ENCODE assay signal across 22 cellular contexts in the genomic region with DNA sequence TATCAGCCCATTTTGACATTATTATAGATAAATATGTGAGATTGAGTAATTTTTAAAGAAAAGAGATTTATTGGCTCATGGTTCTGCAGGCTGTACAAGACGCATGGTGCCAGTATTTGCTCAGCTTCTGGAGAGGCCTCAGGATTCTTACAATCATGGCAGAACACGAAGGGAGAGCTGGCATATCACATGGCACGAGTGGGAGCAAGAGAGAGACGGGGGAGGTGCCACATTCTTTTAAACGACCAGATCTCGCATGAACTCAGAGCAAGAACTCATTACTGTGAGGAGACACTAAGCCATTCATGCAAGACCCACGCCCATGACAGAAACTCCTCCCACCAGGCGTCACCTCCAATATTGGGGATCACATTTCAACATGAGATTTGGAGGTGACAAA. TPM values are rescaled to one million over a fixed set of nuclear protein-coding genes. Genes with fewer than 3 reads are reported as not detected.
"Had no signal": no experiment of that assay in that cellular context is flagged by ENCODE, and none has a peak within 500 bp of the region (broad histone marks: within the 10 kb centered on the region; RNA-seq: fewer than 3 reads in every experiment).

No MANE protein-coding gene starts in this region.

- H3K27me3 ChIP-seq: MG63, Peyer's patch, SJCRH30 had no signal

- H3K4me2 ChIP-seq: PC-9 had no signal

- DNase-seq: Karpas-422, KG1, MG63, NCI-H1092, NCI-H1105 treated with DMSO at 0.1 percent for 48 hours, NCI-H1436, NCI-H187, NCI-H2029, NCI-H2081 treated with DMSO at 0.1 percent for 48 hours, NCI-H2171, NCI-H226, NCI-H446, NCI-H510A, NCI-H524 treated with DMSO at 0.1 percent for 48 hours, NCI-H69, NCI-H774, SHP77 treated with DMSO at 0.1 percent for 48 hours, SJCRH30 had no signal

- H3K9me3 ChIP-seq: MG63, Peyer's patch, SJCRH30 had no signal

- H3K36me3 ChIP-seq: MG63, Peyer's patch, SJCRH30 had no signal

- H3K4me3 ChIP-seq: MG63, PC-9, Peyer's patch, SJCRH30 had no signal

- H3K4me1 ChIP-seq: Peyer's patch, SJCRH30 had no signal

- ATAC-seq: Right ventricle myocardium inferior had no signal

- H3K27ac ChIP-seq: PC-9, Peyer's patch, SJCRH30 had no signal

- H2AFZ ChIP-seq: PC-9 had no signal

RNA-seq across cellular contexts. Expression of gene ZNF488, which starts 40.1 kb away (rescaled TPM):
- total RNA-seq: Right ventricle myocardium inferior had no signal

RNA-seq across cellular contexts. Expression of gene ANXA8, which starts 59.7 kb away (rescaled TPM):
- total RNA-seq: HT-29, Peyer's patch, SJCRH30 had no signal
